Comparison of ENCODE assay signal across 13 cellular contexts in the genomic region with DNA sequence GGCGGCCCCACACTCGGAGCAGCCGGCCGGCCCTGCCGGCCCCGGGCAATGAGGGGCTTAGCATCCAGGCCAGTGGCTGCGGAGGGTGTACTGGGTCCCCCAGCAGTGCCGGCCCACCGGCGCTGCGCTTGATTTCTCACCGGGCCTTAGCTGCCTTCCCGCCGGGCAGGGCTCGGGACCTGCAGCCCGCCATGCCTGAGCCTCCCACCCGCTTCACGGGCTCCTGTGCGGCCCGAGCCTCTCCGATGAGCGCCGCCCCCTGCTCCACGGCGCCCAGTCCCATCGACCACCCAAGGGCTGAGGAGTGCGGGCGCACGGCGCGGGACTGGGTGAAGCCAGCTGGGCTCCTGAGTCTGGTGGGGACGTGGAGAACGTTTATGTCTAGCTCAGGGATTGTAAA. TPM values are rescaled to one million over a fixed set of nuclear protein-coding genes. Genes with fewer than 3 reads are reported as not detected.
"Had no signal": no experiment of that assay in that cellular context is flagged by ENCODE, and none has a peak within 500 bp of the region (broad histone marks: within the 10 kb centered on the region; RNA-seq: fewer than 3 reads in every experiment).

No MANE protein-coding gene starts in this region.

RNA-seq across cellular contexts. Expression of a gene that starts 58.7 kb away (rescaled TPM):
- total RNA-seq: activated B cell treated with CpG ODN at 0.5 μM for 24 hours; activated CD4-positive, alpha-beta memory T cell treated with anti-CD3 and anti-CD28 coated beads for 36 hours; activated CD4-positive, alpha-beta memory T cell treated with anti-CD3 and anti-CD28 coated beads, Interleukin-2, amount 10 ng/mL, durations not matched to agents 7 days and 5 days; activated CD4-positive, alpha-beta T cell treated with anti-CD3 and anti-CD28 coated beads for 36 hours; activated CD4-positive, alpha-beta T cell treated with anti-CD3 and anti-CD28 coated beads, Interleukin-2, amount 10 ng/mL, durations not matched to agents 24 days and 14 days; activated CD4-positive, alpha-beta T cell treated with anti-CD3 and anti-CD28 coated beads, Interleukin-2, amount 10 ng/mL, durations not matched to agents 7 days and 5 days; activated CD8-positive, alpha-beta memory T cell treated with anti-CD3 and anti-CD28 coated beads for 36 hours; activated CD8-positive, alpha-beta memory T cell treated with anti-CD3 and anti-CD28 coated beads, Interleukin-2, amount 10 ng/mL, durations not matched to agents 7 days and 5 days; activated CD8-positive, alpha-beta T cell treated with anti-CD3 and anti-CD28 coated beads for 36 hours; activated CD8-positive, alpha-beta T cell treated with anti-CD3 and anti-CD28 coated beads, Interleukin-2, amount 10 ng/mL, durations not matched to agents 7 days and 5 days; T-helper 1 cell treated with Interleukin-12 subunit alpha and Interleukin-12 subunit beta and Interleukin-4 antibody, amounts not matched to agents 30 ng/mL and 1 ng/mL, for 36 hours; T-helper 17 cell; T-helper 2 cell treated with Interferon-gamma antibody and Interleukin-4, amounts not matched to agents 100 ng/mL and 5 ng/mL, for 36 hours had no signal
